15 cellular contexts compared by ENCODE assay signal in the genomic region with DNA sequence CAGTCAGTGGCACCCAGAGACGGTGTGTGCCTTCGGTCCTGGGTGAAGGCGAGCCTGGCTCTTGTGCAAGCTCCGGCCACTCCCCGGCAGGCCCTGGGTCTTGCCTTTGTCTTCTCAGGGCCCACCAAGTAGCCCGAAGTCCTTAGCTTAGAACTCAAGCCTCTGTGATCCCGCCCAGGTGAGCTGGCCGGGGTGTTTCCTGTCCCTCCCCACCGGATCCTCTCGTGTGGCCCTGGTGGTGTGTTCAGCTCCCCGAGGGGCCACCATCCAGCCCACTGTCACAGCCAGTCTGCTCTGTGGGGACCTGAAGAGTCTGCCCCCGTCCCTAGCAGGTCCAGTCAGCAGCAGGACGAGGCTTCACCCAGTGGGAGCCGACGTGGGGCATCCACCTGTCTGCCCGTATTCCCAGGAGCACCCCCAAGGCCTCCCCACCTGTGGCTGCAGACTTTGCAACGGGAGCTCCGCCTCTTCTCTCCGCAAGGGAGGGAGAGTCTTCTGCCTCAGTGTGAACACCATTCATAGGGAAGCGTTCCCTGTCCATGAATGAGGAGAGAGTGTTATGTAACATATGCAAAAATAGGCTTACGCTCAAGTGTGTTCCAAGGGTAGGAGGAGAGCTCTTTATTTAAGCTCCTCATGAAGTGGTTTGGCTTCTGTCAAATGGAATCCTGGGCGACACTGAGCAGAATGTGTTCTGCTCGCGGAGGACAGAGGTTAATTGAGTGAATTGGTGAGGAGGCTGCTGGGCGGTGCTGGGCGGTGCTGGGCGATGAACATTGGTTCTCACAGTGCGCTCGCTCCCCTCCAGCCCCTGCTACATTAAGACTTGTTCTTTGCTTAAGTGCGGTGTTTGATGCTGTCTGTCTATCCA.
DNase-seq lines count a peak whose midpoint lies in the region; ATAC-seq and TF ChIP-seq lines count a peak whose summit lies in the region.
"Had no signal": no experiment of that assay in that cellular context is flagged by ENCODE, and none has a peak within 500 bp of the region (broad histone marks: within the 10 kb centered on the region; RNA-seq: fewer than 3 reads in every experiment).

No MANE protein-coding gene starts in this region.

- peak; percentile 55 for ATAC-seq in left colon
- ATAC-seq in HG03175 (IDR thresholded peaks at IDR 0.05; ENCODE audit: unreplicated experiment) = no peak
- no peak for ATAC-seq in HG02798 (IDR thresholded peaks at IDR 0.05; ENCODE audit: poor library complexity, unreplicated experiment)
- ATAC-seq in HG03095 (IDR thresholded peaks at IDR 0.05; ENCODE audit: unreplicated experiment) = no peak

- H3K4me3 ChIP-seq in HAP-1 (no peak overlapping the region), epithelial cell of esophagus (ENCODE audit: low read length) (no peak overlapping the region)
- H3K4me3 ChIP-seq: thoracic aorta had no signal

- intact Hi-C loops in left colon (cut with DNase I, micrococcal nuclease) = no loop called here

- no peak for TF ChIP-seq CTCF in epithelial cell of esophagus (IDR thresholded peaks at IDR 0.05; ENCODE audit: insufficient read depth, low read depth, low read length, missing control alignments)

- no peaks in the 10 kb centered on the region for H3K9me3 ChIP-seq in HAP-1
- H3K9me3 ChIP-seq: thoracic aorta had no signal

- H3K27me3 ChIP-seq in HAP-1 (ENCODE audit: low read depth) = peaks cover 23% of the 10 kb centered on the region

- DNase-seq in HAP-1 (ENCODE audit: low spot score in 2 of 2) (peak; percentile 49 to 61), epithelial cell of esophagus (ENCODE audit: low read depth) (peak; percentile 22), left colon (no peak), putamen (ENCODE audit: low spot score) (peak; percentile 82), NCI-H146 treated with DMSO at 0.1 percent for 48 hours (lab: John Stamatoyannopoulos, UW; ENCODE audit: unreplicated experiment) (no peak)
- DNase-seq: AML-193, caudate nucleus, DMS79 treated with DMSO at 0.1 percent for 48 hours, NCI-H1417, OCI-M1, WERI-Rb-1 had no signal

- H3K36me3 ChIP-seq in HAP-1 (replicated peaks) = no peaks in the 10 kb centered on the region
- H3K36me3 ChIP-seq: thoracic aorta, WERI-Rb-1 had no signal

- no peaks in the 10 kb centered on the region; the same call in 1 of the 2 replicates for H3K4me1 ChIP-seq in HAP-1

- in situ Hi-C loops in HAP-1 (cut with MboI; ENCODE audit: low sequenced_read_pairs) = no loop called here

Comparison
In these comparisons a context has a peak if more than half of its experiments do, and no peak if none do; other contexts are left out.
1. DNase-seq: peak in HAP-1 (2 of 2), epithelial cell of esophagus (single experiment) and putamen (single experiment); none in left colon (0 of 2) and NCI-H146 treated with DMSO at 0.1 percent for 48 hours (single experiment).